Comparison of ENCODE assay signal across 14 cellular contexts in the genomic region with DNA sequence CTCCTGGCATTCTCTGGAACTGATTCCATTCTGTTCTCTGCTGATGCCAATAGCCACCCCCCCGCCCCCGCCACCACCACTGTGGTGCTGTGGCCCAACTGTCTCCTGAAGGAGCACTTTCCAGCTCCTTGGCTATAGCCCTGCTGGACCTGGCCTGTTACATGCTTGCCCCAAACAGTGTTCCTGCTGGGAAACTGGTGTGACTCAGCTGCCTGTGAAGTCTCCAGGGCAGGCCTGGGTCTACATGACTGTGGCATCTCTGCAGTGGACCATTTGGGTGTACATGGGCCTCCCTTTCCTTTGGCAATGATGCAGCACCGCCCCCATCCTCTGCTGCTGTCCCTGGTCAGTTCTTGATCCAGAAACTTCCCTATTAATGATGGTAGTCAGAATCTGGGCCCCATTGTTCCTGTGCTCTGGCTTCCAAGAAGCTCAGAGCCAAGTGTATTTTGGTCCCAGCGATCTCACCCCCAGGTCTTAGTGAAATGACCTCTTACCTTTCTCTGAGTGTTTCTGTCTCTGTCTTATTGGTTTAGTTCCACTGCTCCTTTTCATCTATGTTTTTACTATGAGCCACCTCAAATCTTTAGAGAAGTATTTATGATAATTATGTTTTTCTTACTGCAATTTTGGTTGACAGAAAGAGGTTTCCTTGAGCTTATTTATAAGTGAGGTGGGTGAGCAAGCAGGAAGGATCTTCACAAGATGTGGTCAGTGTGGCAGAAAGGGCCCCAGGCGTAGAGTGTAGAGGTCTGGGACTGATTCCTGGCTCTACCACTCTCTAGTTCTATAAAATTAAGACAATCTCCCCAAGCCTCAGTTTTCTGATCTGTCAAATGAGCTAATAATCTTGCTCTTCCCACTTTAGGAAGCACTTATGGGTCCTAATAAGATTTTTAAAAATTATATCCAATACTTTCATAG.
"Had no signal": no experiment of that assay in that cellular context is flagged by ENCODE, and none has a peak within 500 bp of the region (broad histone marks: within the 10 kb centered on the region; RNA-seq: fewer than 3 reads in every experiment).

No MANE protein-coding gene starts in this region.

- DNase-seq: activated CD4-positive, alpha-beta T cell treated with anti-CD3 and anti-CD28 coated beads for 4 hours; activated CD8-positive, alpha-beta memory T cell treated with anti-CD3 and anti-CD28 coated beads, Interleukin-2, amount 50 U/mL, for 4 hours; activated CD8-positive, alpha-beta T cell treated with anti-CD3 and anti-CD28 coated beads for 36 hours; activated naive CD4-positive, alpha-beta T cell; activated naive CD8-positive, alpha-beta T cell treated with anti-CD3 and anti-CD28 coated beads, Interleukin-2, amount 50 U/mL, for 24 hours; central memory CD4-positive, alpha-beta T cell; effector memory CD4-positive, alpha-beta T cell; glutamatergic neuron; mesendoderm; ovary; retina; small intestine; thyroid gland; uterus had no signal

- H3K4me3 ChIP-seq: ovary, thyroid gland, uterus had no signal

- ATAC-seq: activated CD8-positive, alpha-beta T cell treated with anti-CD3 and anti-CD28 coated beads for 36 hours; activated naive CD8-positive, alpha-beta T cell treated with anti-CD3 and anti-CD28 coated beads, Interleukin-2, amount 50 U/mL, for 24 hours had no signal
